In the genomic region with DNA sequence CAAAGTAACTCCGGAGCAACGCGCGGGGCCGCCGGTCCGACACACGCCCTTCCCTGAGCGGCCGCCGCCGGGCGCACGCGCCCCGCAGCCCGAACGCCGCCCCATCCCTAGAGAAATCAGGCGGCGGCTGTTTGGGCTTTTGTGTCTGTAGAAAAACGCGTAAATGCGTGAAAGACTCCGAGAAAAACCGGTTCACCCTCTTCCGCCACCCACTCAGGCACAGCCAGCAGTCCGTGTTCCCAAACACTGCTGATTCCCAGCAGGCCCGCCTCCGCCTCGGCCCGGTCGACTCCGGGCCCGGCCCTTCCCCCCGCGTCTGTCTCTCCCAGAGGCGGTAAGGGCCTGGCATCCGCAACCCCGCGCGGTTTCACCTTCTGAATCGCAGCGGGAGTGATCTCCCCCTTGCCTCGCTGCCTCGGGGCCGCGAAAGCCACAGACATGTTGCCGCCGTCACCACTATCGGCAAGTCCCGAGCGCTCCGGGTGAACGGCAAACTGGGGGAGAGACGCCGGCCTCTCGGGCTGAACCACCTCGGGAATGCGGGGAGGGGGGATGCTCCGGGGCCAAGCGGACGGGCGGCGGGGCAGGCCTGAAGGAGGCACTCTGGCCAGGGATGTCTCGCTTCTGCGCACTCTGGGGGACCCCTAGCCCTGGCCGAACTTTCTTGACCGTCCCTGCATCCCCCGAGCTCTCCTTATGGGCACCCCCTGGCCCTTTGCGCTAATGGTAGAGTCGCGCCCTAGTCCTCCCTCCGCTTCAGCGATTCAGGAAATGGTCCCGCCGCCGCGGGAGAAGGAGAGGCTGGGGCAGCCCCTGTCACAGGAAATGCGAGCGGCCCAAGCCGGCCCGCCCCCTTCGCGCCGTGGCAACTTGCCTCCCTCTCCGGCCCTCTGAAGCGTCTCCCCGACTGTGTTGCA, we compare ENCODE assay signal across 8 cellular contexts. TPM values are rescaled to one million over a fixed set of nuclear protein-coding genes. Genes with fewer than 3 reads are reported as not detected.
DNase-seq lines count a peak whose midpoint lies in the region; ATAC-seq and TF ChIP-seq lines count a peak whose summit lies in the region.

A gene with protein sequence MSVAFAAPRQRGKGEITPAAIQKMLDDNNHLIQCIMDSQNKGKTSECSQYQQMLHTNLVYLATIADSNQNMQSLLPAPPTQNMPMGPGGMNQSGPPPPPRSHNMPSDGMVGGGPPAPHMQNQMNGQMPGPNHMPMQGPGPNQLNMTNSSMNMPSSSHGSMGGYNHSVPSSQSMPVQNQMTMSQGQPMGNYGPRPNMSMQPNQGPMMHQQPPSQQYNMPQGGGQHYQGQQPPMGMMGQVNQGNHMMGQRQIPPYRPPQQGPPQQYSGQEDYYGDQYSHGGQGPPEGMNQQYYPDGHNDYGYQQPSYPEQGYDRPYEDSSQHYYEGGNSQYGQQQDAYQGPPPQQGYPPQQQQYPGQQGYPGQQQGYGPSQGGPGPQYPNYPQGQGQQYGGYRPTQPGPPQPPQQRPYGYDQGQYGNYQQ (minus strand): TSS at position 484 of the 917 bp plus-strand sequence. CDS start 44 bp downstream, at position 440.

- POLR2A ChIA-PET in PC-9 (lab: Charles Lee; ENCODE audit: unreplicated experiment): no interaction called here

- H3K4me2 ChIP-seq in PC-9: peak within 1 kb of the TSS; percentile 89

- no peaks in the 10 kb centered on the region for H3F3A ChIP-seq in PC-9 (ENCODE audit: insufficient read depth, low read depth)

- peak within 1 kb of the TSS; percentile 73 for H3K4me3 ChIP-seq in PC-9
- peak within 1 kb of the TSS; percentile 93 for H3K4me3 ChIP-seq in mucosa of stomach (ENCODE audit: low read length)

- H3K4me1 ChIP-seq in PC-9 (replicated peaks; ENCODE audit: insufficient read depth) (peaks cover 12% of the 10 kb centered on the region; the same call in 1 of the 2 replicates), mucosa of stomach (ENCODE audit: control insufficient read depth, insufficient read depth, low read length) (peaks cover 8% of the 10 kb centered on the region)

- intact Hi-C loops in PC-9 (cut with micrococcal nuclease; ENCODE audit: unreplicated experiment): loop anchor here (5.0 kb wide), 1 partner anchor 457 kb away; a partner anchor contains a TSS

- no TSS peak for BruUV-seq in PC-9 (replicated peaks; lab: Mats Ljungman, UMichigan)

- H3K9ac ChIP-seq in mucosa of stomach (ENCODE audit: low read length): peak within 1 kb of the TSS; percentile 92

- no peaks in the 10 kb centered on the region for H3K27me3 Mint-ChIP-seq in IgD-negative memory B cell
- no peaks in the 10 kb centered on the region for H3K27me3 Mint-ChIP-seq in activated T-cell treated with anti-CD3 and anti-CD28 coated beads, Interleukin-2, amount 50 U/mL, for 24 hours

- H3K9me3 Mint-ChIP-seq in IgD-negative memory B cell: no peaks in the 10 kb centered on the region
- no peaks in the 10 kb centered on the region for H3K9me3 Mint-ChIP-seq in activated T-cell treated with anti-CD3 and anti-CD28 coated beads, Interleukin-2, amount 50 U/mL, for 24 hours

- H3K27me3 ChIP-seq in PC-9 (ENCODE audit: insufficient read depth, low read depth) (no peaks in the 10 kb centered on the region), mucosa of stomach (ENCODE audit: control insufficient read depth, insufficient read depth, low read length) (no peaks in the 10 kb centered on the region)

- H3K36me3 Mint-ChIP-seq in IgD-negative memory B cell: peaks cover 7% of the 10 kb centered on the region
- H3K36me3 Mint-ChIP-seq in activated T-cell treated with anti-CD3 and anti-CD28 coated beads, Interleukin-2, amount 50 U/mL, for 24 hours (ENCODE audit: low read depth): peaks cover 43% of the 10 kb centered on the region

- ATAC-seq in GM21529 (IDR thresholded peaks at IDR 0.05; ENCODE audit: unreplicated experiment): peak; percentile 76

- peak; percentile 84 for TF ChIP-seq POLR2A in erythroblast (IDR thresholded peaks at IDR 0.05; ENCODE audit: low read length)

- peaks cover 26 to 32% (median 30%) of the 10 kb centered on the region in 3 donors for H3K4me1 Mint-ChIP-seq in IgD-negative memory B cell
- H3K4me1 Mint-ChIP-seq in activated T-cell treated with anti-CD3 and anti-CD28 coated beads, Interleukin-2, amount 50 U/mL, for 24 hours (ENCODE audit: low read depth): peaks cover 40% of the 10 kb centered on the region

- H3K36me3 ChIP-seq in PC-9 (ENCODE audit: low read depth) (no peaks in the 10 kb centered on the region), mucosa of stomach (ENCODE audit: control insufficient read depth, insufficient read depth, low read length) (no peaks in the 10 kb centered on the region)

- peak within 1 kb of the TSS; percentile 94 to 99 (median 98) for H3K4me3 Mint-ChIP-seq in IgD-negative memory B cell
- peak within 1 kb of the TSS; percentile 92 for H3K4me3 Mint-ChIP-seq in activated T-cell treated with anti-CD3 and anti-CD28 coated beads, Interleukin-2, amount 50 U/mL, for 24 hours

- H3K9me3 ChIP-seq in PC-9 (ENCODE audit: insufficient read depth, low read depth) (no peaks in the 10 kb centered on the region), mucosa of stomach (ENCODE audit: control insufficient read depth, low read length) (no peaks in the 10 kb centered on the region)

- no peaks in the 10 kb centered on the region for H3K9me2 ChIP-seq in PC-9 (ENCODE audit: insufficient read depth)

- DNase-seq in DMS114 treated with DMSO at 0.1 percent for 48 hours (lab: John Stamatoyannopoulos, UW; ENCODE audit: unreplicated experiment) (peak; percentile 80), PC-9 (peak; percentile 73 to 85), erythroblast (lab: John Stamatoyannopoulos, UW) (peak; percentile 95 to 97)
- DNase-seq in activated T-cell treated with anti-CD3 and anti-CD28 coated beads, Interleukin-2, amount 50 U/mL, for 24 hours: peak; percentile 92
- DNase-seq in stimulated activated CD8-positive, alpha-beta memory T cell treated with anti-CD3 and anti-CD28 coated beads, Interleukin-7, amount 100 ng/mL, for 1 hour (ENCODE audit: low read depth in 2 of 2): peak; percentile 78

- no peak for TF ChIP-seq CTCF in PC-9 (conservative IDR thresholded peaks at IDR 0.05)

- peak within 1 kb of the TSS; percentile 60 for H3K27ac ChIP-seq in PC-9

- H3K79me2 ChIP-seq in PC-9 (ENCODE audit: low read depth): peaks cover 43% of the 10 kb centered on the region

- CTCF ChIA-PET in PC-9 (lab: Charles Lee): no interaction called here

- peak within 1 kb of the TSS; percentile 96 to 97 (median 96) for H3K27ac Mint-ChIP-seq in IgD-negative memory B cell
- H3K27ac Mint-ChIP-seq in activated T-cell treated with anti-CD3 and anti-CD28 coated beads, Interleukin-2, amount 50 U/mL, for 24 hours: peak within 1 kb of the TSS; percentile 98

- peaks cover 12% of the 10 kb centered on the region for H4K20me1 ChIP-seq in PC-9 (ENCODE audit: insufficient read depth)

- peak within 1 kb of the TSS; percentile 91 for H2AFZ ChIP-seq in PC-9

RNA-seq across cellular contexts. Expression of the gene that starts here (rescaled TPM):
- 30.9 TPM for polyA plus RNA-seq in IgD-negative memory B cell
- 35.4 and 52.2 TPM in 2 replicates for total RNA-seq in PC-9 (2021)

Comparison
In these comparisons a context has a peak if more than half of its experiments do, and no peak if none do; other contexts are left out.
1. Peak in every context shown above with its lines: DNase-seq, ATAC-seq, H3K4me3 ChIP-seq and H3K27ac ChIP-seq.